ENCODE assay signal across 8 cellular contexts in genomic region chrX:21940356-21940829, GRCh38. TPM values are rescaled to one million over a fixed set of nuclear protein-coding genes. Genes with fewer than 3 reads are reported as not detected.
A peak's percentile ranks its signal among the peaks of the same experiment; 100 is the strongest.
DNase-seq lines count a peak whose midpoint lies in the region; ATAC-seq, FAIRE-seq and TF ChIP-seq lines count a peak whose summit lies in the region.

Gene SMS (plus strand): TSS chrX:21940709. CDS start chrX:21940825, 116 bp downstream.

- FAIRE-seq in D721Med (lab: Jason Lieb, UNC) = no peak

- TF ChIP-seq RAD21 in neural cell (conservative IDR thresholded peaks at IDR 0.05) = no peak

- H3K4me3 ChIP-seq in neural cell (ENCODE audit: low read length) = peak within 1 kb of the TSS; percentile 63

- TF ChIP-seq EP300 in neural cell (conservative IDR thresholded peaks at IDR 0.05; ENCODE audit: poor library complexity, severe bottlenecking) = no peak

- ATAC-seq in GM21515 (IDR thresholded peaks at IDR 0.05; ENCODE audit: unreplicated experiment) = peak; percentile 70

- no peaks in the 10 kb centered on the region for H3F3A ChIP-seq in neural cell (ENCODE audit: insufficient read depth, low read length, poor library complexity, severe bottlenecking)

- no peak within 1 kb of the TSS for H3K4me2 ChIP-seq in neural cell (ENCODE audit: low read length)

- peak within 1 kb of the TSS; percentile 65 for H3K9ac ChIP-seq in neural cell (ENCODE audit: low read length)

- no peaks in the 10 kb centered on the region for H3K9me2 ChIP-seq in neural cell (ENCODE audit: insufficient read depth, low read length)

- H4K20me1 ChIP-seq in neural cell (ENCODE audit: insufficient read depth) = no peaks in the 10 kb centered on the region

- no peaks in the 10 kb centered on the region for H3K9me3 ChIP-seq in neural cell (ENCODE audit: low read length)

- peaks cover 18% of the 10 kb centered on the region for H3K79me2 ChIP-seq in neural cell (replicated peaks; ENCODE audit: insufficient read depth, low read length)

- H3K36me3 ChIP-seq in neural cell (ENCODE audit: insufficient read depth, low read length) = no peaks in the 10 kb centered on the region

- H3K27ac ChIP-seq in neural cell (ENCODE audit: low read length) (peak within 1 kb of the TSS; percentile 57), substantia nigra (ENCODE audit: low read depth, low read length, poor library complexity, severe bottlenecking) (no peak within 1 kb of the TSS)

- peak within 1 kb of the TSS; percentile 33 for H2AFZ ChIP-seq in neural cell (ENCODE audit: low read depth, low read length)

- TF ChIP-seq CTCF in D721Med (IDR thresholded peaks at IDR 0.05; ENCODE audit: insufficient read depth, missing control alignments) = no peak
- no peak for TF ChIP-seq CTCF in neural cell (IDR thresholded peaks at IDR 0.05; ENCODE audit: poor library complexity, severe bottlenecking)

- DNase-seq in D721Med (ENCODE audit: insufficient read length, low spot score) (peak; percentile 53), HuH-7.5 (ENCODE audit: low spot score) (peak; percentile 45), RPMI8226 (peak; percentile 82), fibroblast of the conjunctiva (ENCODE audit: low read depth) (peak; percentile 51), substantia nigra (lab: John Stamatoyannopoulos, UW) (peak in 43 of 49 donors; percentile 2 to 80 (median 29))
- DNase-seq in activated effector memory CD4-positive, alpha-beta T cell treated with Interleukin-2 at 50 U/mL for 16 hours = peak; percentile 17

- no peaks in the 10 kb centered on the region for H3K27me3 ChIP-seq in neural cell (ENCODE audit: insufficient read depth, low read depth, low read length)

TF ChIP-seq in neural cell, 6 proteins besides CTCF, POLR2A, EP300 and RAD21:
- TF ChIP-seq EZH2 (IDR thresholded peaks at IDR 0.05; ENCODE audit: borderline replicate concordance, insufficient read depth, low read length, poor library complexity, severe bottlenecking) = no peak
TF ChIP-seq in neural cell: peak in this region for 0.

RNA-seq across cellular contexts. Expression of gene SMS, which starts in this region (rescaled TPM):
- polyA plus RNA-seq in neural cell = 101 TPM in 2 replicates
- 85.7 and 94.8 TPM in 2 replicates for polyA minus RNA-seq in neural cell

Comparison
In these comparisons a context has a peak if more than half of its experiments do, and no peak if none do; other contexts are left out.
1. DNase-seq: peak in every context shown above with its lines; median percentile 82 in RPMI8226; 53 in D721Med; 51 in fibroblast of the conjunctiva; 45 in HuH-7.5; 29 in substantia nigra; 17 in activated effector memory CD4-positive, alpha-beta T cell treated with Interleukin-2 at 50 U/mL for 16 hours.